Comparison of ENCODE assay signal across 18 cellular contexts in the genomic region with DNA sequence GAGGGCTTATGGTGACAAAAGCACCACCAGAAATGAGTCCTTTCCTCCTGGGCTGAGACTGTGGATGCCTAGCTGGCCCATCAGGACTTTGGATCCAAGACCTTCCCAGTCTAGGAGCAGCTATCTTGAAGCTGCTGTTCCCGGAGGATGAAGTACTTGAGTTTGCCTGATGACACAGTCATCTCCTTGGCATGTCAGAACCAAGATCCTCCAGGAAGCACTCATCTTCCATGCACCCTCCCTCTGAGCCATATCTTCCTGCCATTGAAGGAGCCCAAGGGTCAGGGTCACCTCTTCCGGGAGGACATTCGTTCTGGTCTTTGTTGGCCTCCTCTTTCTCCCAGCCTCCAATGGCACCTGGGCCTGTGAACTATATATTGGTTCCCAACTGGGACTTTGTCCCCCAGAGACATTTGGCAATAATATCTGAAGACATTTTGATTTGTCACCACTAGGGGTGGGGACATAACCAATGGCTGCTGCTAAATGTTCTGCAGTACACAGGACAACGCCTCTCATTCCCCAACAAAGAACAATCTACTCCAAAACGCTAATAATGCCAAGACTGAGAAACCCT. TPM values are rescaled to one million over a fixed set of nuclear protein-coding genes. Genes with fewer than 3 reads are reported as not detected.
A peak's percentile ranks its signal among the peaks of the same experiment; 100 is the strongest.
DNase-seq lines count a peak whose midpoint lies in the region; ATAC-seq, FAIRE-seq and TF ChIP-seq lines count a peak whose summit lies in the region.
"Had no signal": no experiment of that assay in that cellular context is flagged by ENCODE, and none has a peak within 500 bp of the region (broad histone marks: within the 10 kb centered on the region; RNA-seq: fewer than 3 reads in every experiment).

No MANE protein-coding gene starts in this region.

- FAIRE-seq in small intestine (lab: Jason Lieb, UNC), result no peak
- FAIRE-seq: RCC 7860 had no signal

- no peak for TF ChIP-seq CTCF in epithelial cell of esophagus (IDR thresholded peaks at IDR 0.05; ENCODE audit: insufficient read depth, low read depth, low read length, missing control alignments)

- no peaks in the 10 kb centered on the region for H3K9me3 ChIP-seq in small intestine (ENCODE audit: control insufficient read depth, low read depth)
- H3K9me3 ChIP-seq: left ventricle myocardium inferior had no signal

- peaks cover 4 to 22% of the 10 kb centered on the region in 2 donors for H3K4me1 ChIP-seq in small intestine (ENCODE audit: control insufficient read depth in 2 of 2, insufficient read depth in 1 of 2, low read depth in 1 of 2, low read length in 1 of 2)

- H3K27me3 ChIP-seq in small intestine (ENCODE audit: control insufficient read depth in 2 of 2, insufficient read depth in 2 of 2, low read length in 2 of 2), result no peaks in the 10 kb centered on the region
- H3K27me3 ChIP-seq: BLaER1 treated with 17β-estradiol and CSF1 and Interleukin-3, amounts not matched to agents 10 nM and 100 nM had no signal

- peak overlapping the region; percentile 81 to 86 for H3K27ac ChIP-seq in small intestine (ENCODE audit: low read depth in 1 of 2, low read length in 1 of 2)
- H3K27ac ChIP-seq: BLaER1 treated with 17β-estradiol and CSF1 and Interleukin-3, amounts not matched to agents 10 nM and 100 nM; left ventricle myocardium inferior; parathyroid adenoma had no signal

- 20 to 60% (median 45%) methylated on average over 5 of the region's 5 CpGs for WGBS in small intestine, 3 donors

- DNase-seq in GM03348 (ENCODE audit: low spot score) (peak; percentile 31), M059J (ENCODE audit: low read depth) (peak; percentile 68), epithelial cell of esophagus (ENCODE audit: low read depth) (peak; percentile 73), small intestine (peak; percentile 92), left lobe of liver (ENCODE audit: low spot score) (no peak), Ammon's horn (ENCODE audit: low spot score) (no peak)
- DNase-seq: activated CD4-positive, alpha-beta T cell treated with anti-CD3 and anti-CD28 coated beads, Interleukin-2, amount 10 ng/mL, durations not matched to agents 7 days and 5 days; activated naive CD4-positive, alpha-beta T cell; HCEC 1CT; left ventricle myocardium inferior; naive B cell; NCI-H2081; NCI-H526; stimulated activated CD4-positive, alpha-beta T cell treated with anti-CD3 and anti-CD28 coated beads, Interleukin-4, amount 100 ng/mL, for 1 hour had no signal

- H3K36me3 ChIP-seq in small intestine (ENCODE audit: control insufficient read depth in 2 of 2, insufficient read depth in 2 of 2, low read length in 2 of 2), result no peaks in the 10 kb centered on the region
- H3K36me3 ChIP-seq: BLaER1 treated with 17β-estradiol and CSF1 and Interleukin-3, amounts not matched to agents 10 nM and 100 nM; left ventricle myocardium inferior had no signal

- ATAC-seq in left lobe of liver (no peak), HG02763 (IDR thresholded peaks at IDR 0.05; ENCODE audit: unreplicated experiment) (no peak)

- no peak overlapping the region for H3K4me3 ChIP-seq in epithelial cell of esophagus (ENCODE audit: low read length)
- no peak overlapping the region for H3K4me3 ChIP-seq in small intestine (ENCODE audit: low read depth in 1 of 2, low read length in 2 of 2)
- H3K4me3 ChIP-seq: BLaER1 treated with 17β-estradiol and CSF1 and Interleukin-3, amounts not matched to agents 10 nM and 100 nM; left ventricle myocardium inferior had no signal

RNA-seq across cellular contexts. Expression of gene MYO7B, which starts 4.3 kb away (rescaled TPM):
- total RNA-seq in M059J (2014; rRNA removed; shearing (Covaris generic)), result 5.8 and 10.9 TPM in 2 replicates
- 100 to 1,000 TPM in 2 of 3 donors, 10 to 100 TPM in 1; 85.6 to 617 (median 598) TPM for polyA plus RNA-seq in small intestine
- 0.63 TPM for total RNA-seq in left lobe of liver

RNA-seq across cellular contexts. Expression of gene IWS1, which starts 4.9 kb away (rescaled TPM):
- 31.8 and 43.4 TPM in 2 replicates for total RNA-seq in M059J (2014; rRNA removed; shearing (Covaris generic))
- polyA plus RNA-seq in small intestine, result 10 to 100 TPM; 23.3 to 53.0 (median 43.8) TPM
- total RNA-seq in left lobe of liver, result 19.1 TPM

Comparison
In these comparisons a context has a peak if more than half of its experiments do, and no peak if none do; other contexts are left out.
1. DNase-seq: peak in GM03348 (single experiment), M059J (single experiment), epithelial cell of esophagus (single experiment) and small intestine (single experiment); none in left lobe of liver (single experiment) and Ammon's horn (single experiment).